ENCODE assay signal across 1 cellular context in the genomic region with DNA sequence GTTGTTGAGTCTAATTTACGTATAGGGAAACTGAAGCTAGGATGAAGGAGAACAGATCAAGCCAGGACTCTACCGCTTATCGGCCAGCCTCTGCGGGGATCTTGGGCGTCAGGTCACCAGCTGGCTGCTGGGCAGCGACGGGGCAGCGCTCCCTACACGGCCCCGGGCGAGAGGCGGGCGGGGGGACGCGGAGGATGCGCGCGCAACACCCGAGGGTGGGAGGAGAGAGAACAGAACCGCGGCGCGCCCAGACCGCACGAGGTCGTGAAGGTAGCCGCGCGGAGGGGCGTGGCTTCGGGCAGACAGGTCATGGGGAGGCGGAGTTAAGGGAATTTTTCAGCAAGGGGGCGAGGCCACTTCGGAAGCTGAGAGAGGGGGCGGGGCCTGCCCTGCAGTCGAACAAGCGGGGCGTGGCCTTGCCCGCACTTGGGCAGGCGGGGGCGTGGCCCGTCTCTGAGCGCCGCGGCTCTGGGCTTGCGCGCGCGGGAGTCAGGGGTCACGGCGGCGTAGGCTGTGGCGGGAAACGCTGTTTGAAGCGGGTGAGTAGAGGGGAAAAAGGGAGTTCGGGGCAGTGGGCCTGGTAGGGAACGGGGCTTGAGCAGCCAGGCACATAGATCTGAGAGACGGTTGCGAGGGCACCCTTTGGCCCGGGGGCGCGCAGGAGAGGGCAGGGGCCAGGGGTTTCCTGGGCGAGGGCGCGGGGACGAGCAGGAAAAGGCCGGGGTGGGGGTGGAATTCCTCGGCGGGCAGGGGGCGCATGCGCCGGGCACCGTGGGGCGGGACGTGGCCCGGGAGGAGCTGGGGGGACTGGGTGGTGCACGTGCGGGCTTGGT.
TF ChIP-seq lines count a peak whose summit lies in the region.

A gene (plus strand): TSS at position 496 of the 833 bp plus-strand sequence. CDS start 14,505 bp downstream, outside the sequence.

TF ChIP-seq in HEK293, 187 proteins besides CTCF, POLR2A, EP300 and RAD21 (continued from another document):
- TF ChIP-seq ZNF140 (tag by site-specific recombination; IDR thresholded peaks at IDR 0.05) (no peak), BCL11B (tag by site-specific recombination; IDR thresholded peaks at IDR 0.05; ENCODE audit: low read depth) (peak; percentile 89), RBAK (tag by site-specific recombination; IDR thresholded peaks at IDR 0.05) (no peak), ZNF404 (tag by site-specific recombination; IDR thresholded peaks at IDR 0.05) (no peak), ZNF239 (tag by site-specific recombination; IDR thresholded peaks at IDR 0.05) (no peak), ZNF658 (tag by site-specific recombination; IDR thresholded peaks at IDR 0.05) (no peak), ZNF747 (tag by site-specific recombination; IDR thresholded peaks at IDR 0.05) (no peak), ZNF169 (tag by site-specific recombination; IDR thresholded peaks at IDR 0.05) (no peak), ZNF341 (tag by site-specific recombination; IDR thresholded peaks at IDR 0.05; ENCODE audit: low read depth) (peak; percentile 95), ZNF624 (tag by site-specific recombination; IDR thresholded peaks at IDR 0.05) (no peak), ZNF544 (tag by site-specific recombination; IDR thresholded peaks at IDR 0.05) (no peak), ZBTB20 (tag by site-specific recombination; IDR thresholded peaks at IDR 0.05) (peak; percentile 60; the same call in 1 of the 2 replicates), KLF9 (tag by site-specific recombination; IDR thresholded peaks at IDR 0.05; ENCODE audit: low read depth) (peak; percentile 100), MZF1 (tag by site-specific recombination; IDR thresholded peaks at IDR 0.05; ENCODE audit: borderline replicate concordance) (no peak), ZNF623 (tag by site-specific recombination; IDR thresholded peaks at IDR 0.05) (0 out of 2 replicates have a peak, but pooled peaks have one; percentile 11), ZNF175 (tag by site-specific recombination; IDR thresholded peaks at IDR 0.05) (no peak), ZNF132 (tag by site-specific recombination; IDR thresholded peaks at IDR 0.05; ENCODE audit: borderline replicate concordance) (no peak), GLI2 (tag by site-specific recombination; IDR thresholded peaks at IDR 0.05; ENCODE audit: borderline replicate concordance, low read depth) (no peak), ZNF600 (tag by site-specific recombination; IDR thresholded peaks at IDR 0.05) (0 out of 2 replicates have a peak, but pooled peaks have one; percentile 49)
- TF ChIP-seq, protein P1, sequence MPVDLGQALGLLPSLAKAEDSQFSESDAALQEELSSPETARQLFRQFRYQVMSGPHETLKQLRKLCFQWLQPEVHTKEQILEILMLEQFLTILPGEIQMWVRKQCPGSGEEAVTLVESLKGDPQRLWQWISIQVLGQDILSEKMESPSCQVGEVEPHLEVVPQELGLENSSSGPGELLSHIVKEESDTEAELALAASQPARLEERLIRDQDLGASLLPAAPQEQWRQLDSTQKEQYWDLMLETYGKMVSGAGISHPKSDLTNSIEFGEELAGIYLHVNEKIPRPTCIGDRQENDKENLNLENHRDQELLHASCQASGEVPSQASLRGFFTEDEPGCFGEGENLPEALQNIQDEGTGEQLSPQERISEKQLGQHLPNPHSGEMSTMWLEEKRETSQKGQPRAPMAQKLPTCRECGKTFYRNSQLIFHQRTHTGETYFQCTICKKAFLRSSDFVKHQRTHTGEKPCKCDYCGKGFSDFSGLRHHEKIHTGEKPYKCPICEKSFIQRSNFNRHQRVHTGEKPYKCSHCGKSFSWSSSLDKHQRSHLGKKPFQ (tag by site-specific recombination; IDR thresholded peaks at IDR 0.05), result no peak
- TF ChIP-seq, protein P2, sequence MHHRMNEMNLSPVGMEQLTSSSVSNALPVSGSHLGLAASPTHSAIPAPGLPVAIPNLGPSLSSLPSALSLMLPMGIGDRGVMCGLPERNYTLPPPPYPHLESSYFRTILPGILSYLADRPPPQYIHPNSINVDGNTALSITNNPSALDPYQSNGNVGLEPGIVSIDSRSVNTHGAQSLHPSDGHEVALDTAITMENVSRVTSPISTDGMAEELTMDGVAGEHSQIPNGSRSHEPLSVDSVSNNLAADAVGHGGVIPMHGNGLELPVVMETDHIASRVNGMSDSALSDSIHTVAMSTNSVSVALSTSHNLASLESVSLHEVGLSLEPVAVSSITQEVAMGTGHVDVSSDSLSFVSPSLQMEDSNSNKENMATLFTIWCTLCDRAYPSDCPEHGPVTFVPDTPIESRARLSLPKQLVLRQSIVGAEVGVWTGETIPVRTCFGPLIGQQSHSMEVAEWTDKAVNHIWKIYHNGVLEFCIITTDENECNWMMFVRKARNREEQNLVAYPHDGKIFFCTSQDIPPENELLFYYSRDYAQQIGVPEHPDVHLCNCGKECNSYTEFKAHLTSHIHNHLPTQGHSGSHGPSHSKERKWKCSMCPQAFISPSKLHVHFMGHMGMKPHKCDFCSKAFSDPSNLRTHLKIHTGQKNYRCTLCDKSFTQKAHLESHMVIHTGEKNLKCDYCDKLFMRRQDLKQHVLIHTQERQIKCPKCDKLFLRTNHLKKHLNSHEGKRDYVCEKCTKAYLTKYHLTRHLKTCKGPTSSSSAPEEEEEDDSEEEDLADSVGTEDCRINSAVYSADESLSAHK (tag by site-specific recombination; IDR thresholded peaks at IDR 0.05), result peak; percentile 61; the same call in 1 of the 2 replicates
